1 cellular context compared by ENCODE assay signal in genomic region chr10:130045091-130045652, GRCh38.
TF ChIP-seq lines count a peak whose summit lies in the region.

No MANE protein-coding gene starts in this region.

TF ChIP-seq in IMR-90, 13 proteins besides CTCF, POLR2A, EP300 and RAD21 (continued from another document):
- TF ChIP-seq MAFK (IDR thresholded peaks at IDR 0.05; ENCODE audit: low read depth, low read length) (no peak), CHD1 (IDR thresholded peaks at IDR 0.05; ENCODE audit: low read depth, low read length) (no peak), CEBPB (IDR thresholded peaks at IDR 0.05; ENCODE audit: low read depth, low read length) (no peak)
